In the genomic region with DNA sequence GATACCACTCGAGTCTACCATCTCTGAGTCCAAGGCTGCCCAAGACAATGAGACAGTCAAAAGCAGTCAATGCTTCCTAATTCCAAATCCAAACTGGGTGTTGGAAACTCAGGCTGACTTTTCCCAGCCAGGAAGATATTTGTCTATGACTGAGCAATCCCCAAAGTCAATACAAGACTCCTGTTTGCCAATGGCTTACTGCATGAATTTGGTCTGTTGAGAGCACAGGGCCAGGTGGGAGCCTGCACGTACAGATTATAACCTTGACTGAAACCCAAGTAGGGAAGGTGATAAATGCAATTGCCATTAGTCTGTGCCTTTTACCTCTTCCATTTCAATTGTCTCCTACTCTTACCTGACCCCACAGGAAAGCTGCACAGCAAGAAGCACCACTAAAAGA, we compare ENCODE assay signal across 1 cellular context.
TF ChIP-seq lines count a peak whose summit lies in the region.

No MANE protein-coding gene starts in this region.

TF ChIP-seq in HepG2, 621 proteins besides CTCF, POLR2A, EP300 and RAD21 (continued from another document):
- TF ChIP-seq ZHX1 (CRISPR knock-in tag; IDR thresholded peaks at IDR 0.05; ENCODE audit: low read depth) (no peak), KDM4B (CRISPR knock-in tag; IDR thresholded peaks at IDR 0.05) (no peak), RBAK (CRISPR knock-in tag; IDR thresholded peaks at IDR 0.05) (no peak), MEF2D (CRISPR knock-in tag; IDR thresholded peaks at IDR 0.05) (no peak), KMT2B (CRISPR knock-in tag; IDR thresholded peaks at IDR 0.05) (no peak), ELK4 (CRISPR knock-in tag; IDR thresholded peaks at IDR 0.05; ENCODE audit: borderline replicate concordance) (no peak), TEAD3 (CRISPR knock-in tag; optimal IDR thresholded peaks at IDR 0.05; ENCODE audit: borderline replicate concordance) (peak; percentile 60), ETV5 (CRISPR knock-in tag; IDR thresholded peaks at IDR 0.05; ENCODE audit: borderline replicate concordance) (peak; percentile 46; the same call in 1 of the 2 replicates), ZNF552 (CRISPR knock-in tag; IDR thresholded peaks at IDR 0.05; ENCODE audit: borderline replicate concordance) (no peak), ZNF879 (CRISPR knock-in tag; IDR thresholded peaks at IDR 0.05) (no peak), ZFP41 (CRISPR knock-in tag; IDR thresholded peaks at IDR 0.05; ENCODE audit: borderline replicate concordance) (no peak), RXRB (CRISPR knock-in tag; IDR thresholded peaks at IDR 0.05; ENCODE audit: borderline replicate concordance) (peak; percentile 45; the same call in 1 of the 2 replicates), SMARCE1 (IDR thresholded peaks at IDR 0.05; ENCODE audit: borderline replicate concordance) (no peak), CEBPG (CRISPR knock-in tag; IDR thresholded peaks at IDR 0.05) (peak; percentile 59; the same call in 1 of the 2 replicates), ZNF235 (CRISPR knock-in tag; IDR thresholded peaks at IDR 0.05; ENCODE audit: borderline replicate concordance) (no peak), KDM3A (CRISPR knock-in tag; IDR thresholded peaks at IDR 0.05; ENCODE audit: low read depth) (no peak), AGO1 (IDR thresholded peaks at IDR 0.05; ENCODE audit: low read depth, low read length, poor library complexity, severe bottlenecking) (no peak), ZNF614 (CRISPR knock-in tag; IDR thresholded peaks at IDR 0.05; ENCODE audit: borderline replicate concordance) (no peak)
